ENCODE assay signal across 8 cellular contexts in the genomic region with DNA sequence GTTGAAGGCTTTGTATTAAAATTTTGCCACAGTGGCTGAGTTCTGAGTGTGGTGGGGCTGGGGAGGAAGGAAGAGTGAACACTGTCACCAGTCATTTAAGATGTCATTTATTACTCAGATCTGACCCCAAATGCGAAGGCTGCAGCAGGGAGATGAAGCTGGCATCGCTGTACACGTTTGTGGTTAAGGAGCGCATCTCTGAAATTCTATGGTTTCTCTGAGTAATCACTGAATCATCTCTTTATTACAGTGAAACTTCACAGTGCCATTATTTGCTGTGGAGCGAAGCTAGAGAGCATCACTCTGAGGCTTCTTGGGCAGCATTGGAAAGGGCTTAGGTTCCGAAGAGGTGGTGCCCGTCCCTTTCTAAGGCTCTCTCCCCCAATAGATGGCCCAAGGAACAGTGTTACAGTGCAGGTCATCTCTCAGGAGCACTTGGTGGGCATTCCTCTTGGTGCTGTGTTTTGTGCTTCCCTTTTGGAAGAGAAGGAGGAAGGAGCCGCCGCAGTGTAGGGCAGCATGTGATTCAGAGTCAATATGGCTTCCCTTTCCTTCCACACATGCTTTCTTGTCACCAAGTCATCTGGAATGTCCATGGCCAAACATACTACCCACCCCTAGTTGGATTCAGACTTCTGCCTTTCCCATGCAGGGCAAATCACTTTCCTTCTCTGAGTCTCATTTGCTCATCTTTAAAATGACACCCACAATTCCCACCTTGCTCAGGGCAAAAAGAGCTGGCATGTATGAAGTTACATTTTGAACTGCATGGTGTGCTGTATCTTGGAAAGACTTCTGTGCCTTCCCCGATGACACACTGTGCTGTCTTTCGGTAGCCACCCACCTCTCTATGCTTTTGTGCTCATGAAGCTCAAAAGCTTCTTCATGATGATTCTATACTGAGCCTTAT.
DNase-seq lines count a peak whose midpoint lies in the region; ATAC-seq and TF ChIP-seq lines count a peak whose summit lies in the region.

No MANE protein-coding gene starts in this region.

- ATAC-seq in GM18861 (IDR thresholded peaks at IDR 0.05; ENCODE audit: unreplicated experiment) (peak; percentile 84), HG03342 (IDR thresholded peaks at IDR 0.05; ENCODE audit: unreplicated experiment) (peak; percentile 42)

- no peaks in the 10 kb centered on the region for H3K27me3 ChIP-seq in WERI-Rb-1 (ENCODE audit: insufficient read depth, low read depth, severe bottlenecking)

- peak; percentile 50 to 61 for DNase-seq in activated CD4-positive, alpha-beta T cell treated with anti-CD3 and anti-CD28 coated beads for 24 hours (ENCODE audit: low read depth in 2 of 2)
- DNase-seq in choroid plexus epithelial cell (ENCODE audit: low read depth) (peak; percentile 86), DMS 273 treated with DMSO at 0.1 percent for 48 hours (lab: John Stamatoyannopoulos, UW) (no peak), coronary artery (ENCODE audit: low spot score) (no peak), WERI-Rb-1 (no peak)
- peak; percentile 61 for DNase-seq in stimulated activated CD4-positive, alpha-beta T cell treated with anti-CD3 and anti-CD28 coated beads, Interleukin-4, amount 100 ng/mL, for 1 hour

- no peaks in the 10 kb centered on the region for H3K9me3 ChIP-seq in WERI-Rb-1 (ENCODE audit: severe bottlenecking)

- H3K27ac ChIP-seq in coronary artery (no peak overlapping the region), WERI-Rb-1 (no peak overlapping the region)

- no peaks in the 10 kb centered on the region for H3K36me3 ChIP-seq in WERI-Rb-1

- TF ChIP-seq CTCF in choroid plexus epithelial cell (conservative IDR thresholded peaks at IDR 0.05; ENCODE audit: low read depth, low read length) = no peak
- TF ChIP-seq CTCF in coronary artery (IDR thresholded peaks at IDR 0.05) = no peak
- no peak for TF ChIP-seq CTCF in WERI-Rb-1 (IDR thresholded peaks at IDR 0.05; ENCODE audit: low read depth, low read length)

- H3K4me3 ChIP-seq in choroid plexus epithelial cell (ENCODE audit: low read depth, low read length) (no peak overlapping the region), coronary artery (no peak overlapping the region), WERI-Rb-1 (ENCODE audit: low read depth, low read length) (no peak overlapping the region)

Comparison
In these comparisons a context has a peak if more than half of its experiments do, and no peak if none do; other contexts are left out.
1. DNase-seq: peak in activated CD4-positive, alpha-beta T cell treated with anti-CD3 and anti-CD28 coated beads for 24 hours (2 of 2), choroid plexus epithelial cell (single experiment) and stimulated activated CD4-positive, alpha-beta T cell treated with anti-CD3 and anti-CD28 coated beads, Interleukin-4, amount 100 ng/mL, for 1 hour (single experiment); none in DMS 273 treated with DMSO at 0.1 percent for 48 hours (single experiment), coronary artery (single experiment) and WERI-Rb-1 (single experiment).